In genomic region chr22:20268350-20269012, GRCh38 we compare ENCODE assay signal across 1 cellular context.
TF ChIP-seq lines count a peak whose summit lies in the region.

No MANE protein-coding gene starts in this region.

TF ChIP-seq in HEK293, 187 proteins besides CTCF, POLR2A, EP300 and RAD21 (continued from another document):
- TF ChIP-seq ZBTB26 (tag by site-specific recombination; optimal IDR thresholded peaks at IDR 0.05) (peak; percentile 16), FEZF1 (tag by site-specific recombination; IDR thresholded peaks at IDR 0.05) (no peak), ZNF18 (tag by site-specific recombination; IDR thresholded peaks at IDR 0.05) (no peak), ZNF791 (tag by site-specific recombination; IDR thresholded peaks at IDR 0.05) (no peak), OSR2 (tag by site-specific recombination; IDR thresholded peaks at IDR 0.05) (no peak), BCL6B (tag by site-specific recombination; IDR thresholded peaks at IDR 0.05) (no peak), ZBTB20 (tag by site-specific recombination; IDR thresholded peaks at IDR 0.05) (no peak), GLIS2 (tag by site-specific recombination; IDR thresholded peaks at IDR 0.05) (peak; percentile 53; the same call in 1 of the 2 replicates), AEBP2 (tag by site-specific recombination; IDR thresholded peaks at IDR 0.05; ENCODE audit: borderline replicate concordance) (no peak), PATZ1 (tag by site-specific recombination; IDR thresholded peaks at IDR 0.05) (peak; percentile 25; the same call in 1 of the 2 replicates)
